Comparison of ENCODE assay signal across 8 cellular contexts in the genomic region with DNA sequence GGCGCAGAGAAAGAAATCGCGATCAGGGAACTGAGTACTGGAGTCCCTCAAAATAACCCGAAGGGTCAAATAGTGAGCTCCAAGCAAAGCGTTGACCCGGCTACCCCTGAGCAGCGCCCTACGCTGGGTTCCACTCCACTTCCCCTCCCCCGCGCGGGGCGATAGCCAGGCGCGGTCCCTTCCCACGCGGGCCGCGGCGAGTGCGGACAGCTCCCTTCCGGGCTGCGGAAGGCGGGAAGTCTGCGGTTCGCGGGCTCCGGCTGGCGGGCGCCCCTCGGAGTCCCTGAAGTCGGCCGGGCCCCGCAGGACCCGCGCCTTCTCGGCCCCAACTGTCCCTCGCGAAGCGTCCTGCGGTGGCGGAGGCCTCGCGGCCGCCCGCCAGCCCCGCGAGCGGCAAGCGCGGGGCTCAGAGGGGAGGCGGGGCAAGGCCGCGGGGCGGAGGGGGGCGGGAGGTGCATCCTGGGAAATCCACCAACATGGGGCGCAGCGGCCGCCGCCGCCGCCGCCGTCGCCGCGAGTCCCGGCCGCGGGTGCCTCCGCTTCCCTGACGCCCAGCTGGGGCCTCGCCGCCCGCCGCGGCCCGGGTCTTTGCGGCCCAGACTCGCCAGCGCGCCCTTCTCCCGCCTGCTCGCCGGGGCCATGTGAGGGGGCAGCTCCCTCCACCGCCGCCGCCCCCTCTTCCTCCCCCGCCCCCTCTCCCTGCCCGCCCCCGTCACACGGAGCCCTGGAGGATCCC. TPM values are rescaled to one million over a fixed set of nuclear protein-coding genes. Genes with fewer than 3 reads are reported as not detected.
DNase-seq lines count a peak whose midpoint lies in the region; ATAC-seq, FAIRE-seq and TF ChIP-seq lines count a peak whose summit lies in the region.

TSS of gene QSER1 (plus strand) at position 457 of the 736 bp plus-strand sequence. CDS start 315 bp downstream, outside the sequence.

- peaks cover 12% of the 10 kb centered on the region for H4K20me1 ChIP-seq in smooth muscle cell (ENCODE audit: low read depth)

- WGBS in smooth muscle cell (ENCODE audit: low lambda C conversion rate), result 1% methylated on average over 62 of the region's 91 CpGs

- H3K4me2 ChIP-seq in smooth muscle cell, result peak within 1 kb of the TSS; percentile 95

- H3F3A ChIP-seq in smooth muscle cell (ENCODE audit: low read depth), result no peaks in the 10 kb centered on the region

- peak within 1 kb of the TSS; percentile 73 to 92 (median 90) for H3K27ac Mint-ChIP-seq in immature natural killer cell

- peak within 1 kb of the TSS; percentile 84 for H3K9ac ChIP-seq in smooth muscle cell (ENCODE audit: low read depth)

- peak within 1 kb of the TSS; percentile 98 for H3K27ac ChIP-seq in WERI-Rb-1
- H3K27ac ChIP-seq in smooth muscle cell (ENCODE audit: low read depth), result peak within 1 kb of the TSS; percentile 80

- H3K4me1 Mint-ChIP-seq in immature natural killer cell, result peaks cover 18 to 23% of the 10 kb centered on the region in 2 donors

- ATAC-seq in HG02798 (IDR thresholded peaks at IDR 0.05; ENCODE audit: poor library complexity, unreplicated experiment), result peak; percentile 79

- H3K4me3 Mint-ChIP-seq in immature natural killer cell, result peak within 1 kb of the TSS; percentile 90 to 94 (median 94)

- H3K36me3 ChIP-seq in WERI-Rb-1 (peaks cover 20% of the 10 kb centered on the region), bronchial epithelial cell (ENCODE audit: control insufficient read depth, insufficient read depth, low read length) (no peaks in the 10 kb centered on the region), smooth muscle cell (ENCODE audit: low read depth) (no peaks in the 10 kb centered on the region)

- H3K4me1 ChIP-seq in smooth muscle cell (ENCODE audit: low read depth), result peaks cover 16% of the 10 kb centered on the region

- no peaks in the 10 kb centered on the region for H3K9me3 Mint-ChIP-seq in immature natural killer cell

- peak within 1 kb of the TSS; percentile 92 for H2AFZ ChIP-seq in smooth muscle cell (ENCODE audit: low read depth)

- FAIRE-seq in bronchial epithelial cell (lab: Jason Lieb, UNC), result no peak

- TF ChIP-seq CTCF in WERI-Rb-1 (IDR thresholded peaks at IDR 0.05; ENCODE audit: low read depth, low read length), result no peak
- no peak for TF ChIP-seq CTCF in bronchial epithelial cell (IDR thresholded peaks at IDR 0.05; ENCODE audit: insufficient read depth, low read length, severe bottlenecking)
- no peak for TF ChIP-seq CTCF in smooth muscle cell (IDR thresholded peaks at IDR 0.05; ENCODE audit: borderline replicate concordance, insufficient read depth, poor library complexity, severe bottlenecking)

- peaks cover 9 to 10% (median 10%) of the 10 kb centered on the region in 3 donors for H3K27me3 Mint-ChIP-seq in immature natural killer cell (ENCODE audit: low read depth in 3 of 3)

- H3K9me3 ChIP-seq in WERI-Rb-1 (ENCODE audit: severe bottlenecking) (no peaks in the 10 kb centered on the region), smooth muscle cell (replicated peaks; ENCODE audit: low read depth) (no peaks in the 10 kb centered on the region)

- peaks cover 44% of the 10 kb centered on the region for H3K79me2 ChIP-seq in smooth muscle cell (ENCODE audit: low read depth)

- H3K4me3 ChIP-seq in WERI-Rb-1 (ENCODE audit: low read depth, low read length) (peak within 1 kb of the TSS; percentile 96), bronchial epithelial cell (ENCODE audit: low read depth, low read length) (peak within 1 kb of the TSS; percentile 94), smooth muscle cell (peak within 1 kb of the TSS; percentile 93)

- H3K36me3 Mint-ChIP-seq in immature natural killer cell, result no peaks in the 10 kb centered on the region

- peak; percentile 64 for DNase-seq in NCI-H1436 (lab: John Stamatoyannopoulos, UW)
- DNase-seq in NCI-H1436 treated with DMSO at 0.1 percent for 48 hours (lab: John Stamatoyannopoulos, UW), result no peak
- peak; percentile 9 for DNase-seq in NCI-H2029 treated with DMSO at 0.1 percent for 48 hours (lab: John Stamatoyannopoulos, UW)
- DNase-seq in WERI-Rb-1, result peak; percentile 82
- DNase-seq in bronchial epithelial cell (ENCODE audit: low read depth), result peak; percentile 22
- DNase-seq in immature natural killer cell, result peak; percentile 72 to 74 (median 72)
- peak; percentile 55 for DNase-seq in smooth muscle cell (lab: John Stamatoyannopoulos, UW; ENCODE audit: unreplicated experiment)

- H3K27me3 ChIP-seq in WERI-Rb-1 (ENCODE audit: insufficient read depth, low read depth, severe bottlenecking) (no peaks in the 10 kb centered on the region), bronchial epithelial cell (ENCODE audit: control insufficient read depth, insufficient read depth, low read length) (no peaks in the 10 kb centered on the region), smooth muscle cell (ENCODE audit: low read depth) (no peaks in the 10 kb centered on the region)

RNA-seq across cellular contexts. Expression of gene QSER1, which starts in this region (rescaled TPM):
- total RNA-seq in bronchial epithelial cell, result 11.1 and 13.2 TPM in 2 replicates
- 1 to 10 TPM in 1 of 3 donors, under 1 TPM in 1, not detected in 1; 0.89 to 1.3 TPM for polyA plus RNA-seq in immature natural killer cell
- total RNA-seq in smooth muscle cell, result 31.6 and 37.6 TPM in 2 replicates
- 4.1 and 5.8 TPM in 2 replicates for polyA plus RNA-seq in smooth muscle cell
